Comparison of ENCODE assay signal across 14 cellular contexts in the genomic region with DNA sequence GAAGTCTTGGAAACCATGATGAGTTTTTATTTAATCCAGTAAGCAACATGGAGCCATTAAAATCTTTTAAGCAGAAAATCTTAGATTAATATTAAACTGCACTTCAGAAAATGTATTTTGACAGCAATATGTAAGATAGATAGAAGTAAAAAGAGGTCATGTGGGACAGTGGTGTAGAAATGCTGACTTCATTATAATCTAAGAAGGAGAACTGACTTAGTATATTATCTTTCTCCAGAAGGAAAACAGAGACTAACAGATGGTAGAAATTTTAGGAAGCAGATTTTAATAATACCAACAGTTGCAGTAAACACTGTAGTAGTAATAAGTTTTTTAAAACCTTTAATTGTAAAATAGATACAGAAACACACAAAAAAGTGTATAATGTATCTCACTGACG.
A peak's percentile ranks its signal among the peaks of the same experiment; 100 is the strongest.
DNase-seq lines count a peak whose midpoint lies in the region; ATAC-seq and TF ChIP-seq lines count a peak whose summit lies in the region.
"Had no signal": no experiment of that assay in that cellular context is flagged by ENCODE, and none has a peak within 500 bp of the region (broad histone marks: within the 10 kb centered on the region; RNA-seq: fewer than 3 reads in every experiment).

No MANE protein-coding gene starts in this region.

- intact Hi-C loops in heart left ventricle (cut with DNase I) (loop anchor here in 1 of 10 donors (5.0 kb wide), 1 partner anchor 200 kb away; no protein-coding TSS in a partner anchor), Right ventricle myocardium superior (cut with DNase I) (no loop called here), ascending aorta (cut with DNase I) (no loop called here)

- no peak for TF ChIP-seq EP300 in gastroesophageal sphincter (IDR thresholded peaks at IDR 0.05)

- H3K4me1 ChIP-seq in heart left ventricle (peaks cover 0 to 20% (median 3%) of the 10 kb centered on the region in 12 donors), ascending aorta (peaks cover 5 to 29% of the 10 kb centered on the region in 2 donors), gastroesophageal sphincter (peaks cover 0 to 19% (median 2%) of the 10 kb centered on the region in 3 donors), subcutaneous abdominal adipose tissue (ENCODE audit: control insufficient read depth in 5 of 5, insufficient read depth in 5 of 5, low read length in 5 of 5) (peaks cover 0 to 8% (median 0%) of the 10 kb centered on the region in 5 donors)

- no peak overlapping the region for H3K4me3 ChIP-seq in heart left ventricle
- peak overlapping the region in 1 of 2 donors; percentile 9 for H3K4me3 ChIP-seq in ascending aorta
- H3K4me3 ChIP-seq in gastroesophageal sphincter = no peak overlapping the region
- H3K4me3 ChIP-seq in subcutaneous abdominal adipose tissue (ENCODE audit: low read depth in 1 of 5, low read length in 5 of 5) = no peak overlapping the region

- H3K9ac ChIP-seq in subcutaneous abdominal adipose tissue (ENCODE audit: low read length in 5 of 5) = no peak overlapping the region

- H3K36me3 ChIP-seq in heart left ventricle (peaks cover 0 to 7% (median 0%) of the 10 kb centered on the region in 9 donors), ascending aorta (no peaks in the 10 kb centered on the region), gastroesophageal sphincter (peaks cover 0 to 7% of the 10 kb centered on the region in 2 donors), subcutaneous abdominal adipose tissue (ENCODE audit: control insufficient read depth in 5 of 5, insufficient read depth in 5 of 5, low read length in 5 of 5) (peaks cover 0 to 3% (median 0%) of the 10 kb centered on the region in 5 donors)

- TF ChIP-seq POLR2A in heart left ventricle (IDR thresholded peaks at IDR 0.05) = no peak
- no peak for TF ChIP-seq POLR2A in gastroesophageal sphincter (IDR thresholded peaks at IDR 0.05)

- no peak for TF ChIP-seq CTCF in heart left ventricle (IDR thresholded peaks at IDR 0.05)
- TF ChIP-seq CTCF in ascending aorta (IDR thresholded peaks at IDR 0.05) = no peak
- TF ChIP-seq CTCF in gastroesophageal sphincter (IDR thresholded peaks at IDR 0.05) = no peak

- ATAC-seq in heart left ventricle (peak in 3 of 4 donors; percentile 26 to 60 (median 42)), Right ventricle myocardium superior (ENCODE audit: poor library complexity) (no peak), gastroesophageal sphincter (no peak)

- H3K27me3 ChIP-seq in heart left ventricle (no peaks in the 10 kb centered on the region), ascending aorta (no peaks in the 10 kb centered on the region), gastroesophageal sphincter (no peaks in the 10 kb centered on the region), subcutaneous abdominal adipose tissue (ENCODE audit: control insufficient read depth in 5 of 5, insufficient read depth in 4 of 5, low read length in 5 of 5) (no peaks in the 10 kb centered on the region)

- 64 to 87% (median 83%) methylated on average over 1 of the region's 1 CpG for whole genome bisulfite sequencing in heart left ventricle, 4 donors
- 57 to 70% methylated on average over 1 of the region's 1 CpG for WGBS in gastroesophageal sphincter (ENCODE audit: low coverage in 1 of 2), 2 donors

- no peak for DNase-seq in heart left ventricle
- DNase-seq in Right ventricle myocardium superior = no peak
- no peak for DNase-seq in ascending aorta (ENCODE audit: low spot score in 2 of 2)
- DNase-seq in NK-92 treated with Interleukin-12 subunit alpha and Interleukin-12 subunit beta, amount 100 ng/mL, for 24 hours (lab: John Stamatoyannopoulos, UW) = no peak
- no peak for DNase-seq in globus pallidus (ENCODE audit: low spot score)
- no peak for DNase-seq in D341Med (ENCODE audit: low spot score)
- DNase-seq: 8988T, C1 segment of cervical spinal cord, NCI-H1417 treated with DMSO at 0.1 percent for 48 hours, NCI-H2029, NCI-H2171 treated with DMSO at 0.1 percent for 48 hours, NCI-H524 had no signal

- no peaks in the 10 kb centered on the region for H3K9me3 ChIP-seq in heart left ventricle
- H3K9me3 ChIP-seq in ascending aorta = no peaks in the 10 kb centered on the region
- H3K9me3 ChIP-seq in gastroesophageal sphincter = no peaks in the 10 kb centered on the region
- H3K9me3 ChIP-seq in subcutaneous abdominal adipose tissue (ENCODE audit: control insufficient read depth in 5 of 5, low read length in 5 of 5) = no peaks in the 10 kb centered on the region

- H3K27ac ChIP-seq in heart left ventricle (peak overlapping the region in 9 of 12 donors; percentile 1 to 66 (median 50)), ascending aorta (peak overlapping the region; percentile 78 to 79), gastroesophageal sphincter (peak overlapping the region in 3 of 4 donors; percentile 66 to 71 (median 66)), subcutaneous abdominal adipose tissue (ENCODE audit: low read depth, low read length) (peak overlapping the region; percentile 15)

Comparison
In these comparisons a context has a peak if more than half of its experiments do, and no peak if none do; other contexts are left out.
1. ATAC-seq: peak in heart left ventricle (3 of 4); none in Right ventricle myocardium superior (single experiment) and gastroesophageal sphincter (single experiment).
2. H3K27ac ChIP-seq: peak in every context shown above with its lines; median percentile 78 in ascending aorta; 66 in gastroesophageal sphincter; 50 in heart left ventricle; 15 in subcutaneous abdominal adipose tissue.